Comparison of ENCODE assay signal across 2 cellular contexts in the genomic region with DNA sequence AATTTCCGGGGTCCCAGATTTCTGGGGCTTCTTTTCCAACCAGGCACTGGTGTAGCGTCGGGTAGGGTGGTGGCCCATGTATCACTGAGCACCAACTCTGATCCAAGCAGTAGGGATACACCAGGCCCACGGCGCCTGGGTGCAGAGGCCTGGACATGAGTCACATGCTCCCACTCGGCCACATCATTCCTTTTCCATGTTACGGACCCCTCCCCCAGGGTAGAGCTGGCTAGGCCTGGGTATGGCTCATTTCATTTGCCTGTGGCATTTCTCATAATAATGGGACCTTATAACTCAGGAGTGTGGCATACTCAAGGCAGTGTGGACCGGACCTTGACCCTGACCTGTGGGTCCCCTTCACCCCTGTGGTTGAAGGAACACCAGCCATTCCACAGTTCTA.
TF ChIP-seq lines count a peak whose summit lies in the region.

No MANE protein-coding gene starts in this region.

TF ChIP-seq in IMR-90, 13 proteins besides CTCF, POLR2A, EP300 and RAD21:
- TF ChIP-seq CEBPB (IDR thresholded peaks at IDR 0.05; ENCODE audit: low read depth, low read length) (no peak), MXI1 (IDR thresholded peaks at IDR 0.05; ENCODE audit: borderline replicate concordance, low read depth, low read length) (no peak), BHLHE40 (IDR thresholded peaks at IDR 0.05; ENCODE audit: low read depth, low read length) (no peak), RFX5 (IDR thresholded peaks at IDR 0.05; ENCODE audit: low read depth, low read length) (no peak), NFE2L2 (IDR thresholded peaks at IDR 0.05; ENCODE audit: low read depth, low read length) (no peak), FOS (IDR thresholded peaks at IDR 0.05; ENCODE audit: low read depth, low read length) (no peak), MAFK (IDR thresholded peaks at IDR 0.05; ENCODE audit: low read depth, low read length) (no peak), MAZ (IDR thresholded peaks at IDR 0.05; ENCODE audit: borderline replicate concordance, low read depth, low read length) (no peak)
- TF ChIP-seq, protein P1, sequence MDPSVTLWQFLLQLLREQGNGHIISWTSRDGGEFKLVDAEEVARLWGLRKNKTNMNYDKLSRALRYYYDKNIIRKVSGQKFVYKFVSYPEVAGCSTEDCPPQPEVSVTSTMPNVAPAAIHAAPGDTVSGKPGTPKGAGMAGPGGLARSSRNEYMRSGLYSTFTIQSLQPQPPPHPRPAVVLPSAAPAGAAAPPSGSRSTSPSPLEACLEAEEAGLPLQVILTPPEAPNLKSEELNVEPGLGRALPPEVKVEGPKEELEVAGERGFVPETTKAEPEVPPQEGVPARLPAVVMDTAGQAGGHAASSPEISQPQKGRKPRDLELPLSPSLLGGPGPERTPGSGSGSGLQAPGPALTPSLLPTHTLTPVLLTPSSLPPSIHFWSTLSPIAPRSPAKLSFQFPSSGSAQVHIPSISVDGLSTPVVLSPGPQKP (IDR thresholded peaks at IDR 0.05; ENCODE audit: borderline replicate concordance, low read depth, low read length) = no peak

TF ChIP-seq in H1, 55 proteins besides CTCF, POLR2A, EP300 and RAD21:
- TF ChIP-seq BCL11A (IDR thresholded peaks at IDR 0.05; ENCODE audit: low read depth in 2 of 2, low read length in 2 of 2) (no peak), MAFK (IDR thresholded peaks at IDR 0.05; ENCODE audit: low read depth, low read length) (no peak), PHF8 (conservative IDR thresholded peaks at IDR 0.05; ENCODE audit: low read depth, low read length) (no peak), USF2 (IDR thresholded peaks at IDR 0.05; ENCODE audit: low read length) (no peak), GTF2F1 (IDR thresholded peaks at IDR 0.05; ENCODE audit: borderline replicate concordance, low read depth, low read length) (no peak), RNF2 (IDR thresholded peaks at IDR 0.05; ENCODE audit: borderline replicate concordance, low read depth, low read length, missing control alignments, poor library complexity, severe bottlenecking) (no peak), TEAD4 (IDR thresholded peaks at IDR 0.05; ENCODE audit: low read depth, low read length) (no peak), CREB1 (IDR thresholded peaks at IDR 0.05) (no peak), CHD7 (IDR thresholded peaks at IDR 0.05; ENCODE audit: insufficient replicate concordance, low read length) (no peak)
